In the genomic region with DNA sequence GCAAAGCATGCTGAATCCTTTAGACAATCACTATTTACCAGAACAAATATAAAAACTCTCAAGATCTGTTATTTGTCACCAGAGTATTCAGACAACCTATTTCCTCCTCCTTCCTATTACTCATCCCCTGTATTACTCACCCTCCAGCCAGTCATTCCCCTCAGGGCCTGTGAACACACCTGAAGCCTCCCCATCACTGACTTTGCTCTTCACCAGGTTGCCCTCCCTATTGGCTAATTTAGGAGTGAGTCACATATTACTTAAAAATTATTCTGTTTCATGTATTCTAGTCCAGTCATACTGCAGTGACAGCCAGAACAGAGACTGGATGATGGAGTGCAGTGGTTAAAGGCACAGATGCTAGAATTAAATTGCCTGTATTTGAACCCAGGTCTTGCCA, we compare ENCODE assay signal across 10 cellular contexts. TPM values are rescaled to one million over a fixed set of nuclear protein-coding genes. Genes with fewer than 3 reads are reported as not detected.
DNase-seq lines count a peak whose midpoint lies in the region; ATAC-seq and TF ChIP-seq lines count a peak whose summit lies in the region.
"Had no signal": no experiment of that assay in that cellular context is flagged by ENCODE, and none has a peak within 500 bp of the region (broad histone marks: within the 10 kb centered on the region; RNA-seq: fewer than 3 reads in every experiment).

No MANE protein-coding gene starts in this region.

- intact Hi-C loops in testis (cut with DNase I; ENCODE audit: low total_unique reads) (no loop called here), left ventricle myocardium inferior (cut with micrococcal nuclease) (no loop called here)

- H3K27me3 Mint-ChIP-seq in activated naive CD8-positive, alpha-beta T cell treated with anti-CD3 and anti-CD28 coated beads, Interleukin-2, amount 10 ng/mL, durations not matched to agents 7 days and 5 days, result no peaks in the 10 kb centered on the region
- H3K27me3 Mint-ChIP-seq in GM23338 (ENCODE audit: insufficient read depth, low read depth, poor library complexity), result peaks cover 8% of the 10 kb centered on the region
- H3K27me3 Mint-ChIP-seq: dendritic cell treated with granulocyte-macrophage colony-stimulating factor and Interleukin-4, amounts not matched to agents 40 ng/mL and 50 ng/mL, for 4 days had no signal

- peak; percentile 23 for ATAC-seq in activated naive CD8-positive, alpha-beta T cell treated with anti-CD3 and anti-CD28 coated beads, Interleukin-2, amount 10 ng/mL, durations not matched to agents 7 days and 5 days (ENCODE audit: low read depth)
- ATAC-seq in GM23338, result no peak

- H3K4me2 ChIP-seq in GM23338, result no peak overlapping the region
- H3K4me2 ChIP-seq: KMS-11 had no signal

- H3F3A ChIP-seq in GM23338 (replicated peaks; ENCODE audit: low read depth), result no peaks in the 10 kb centered on the region

- TF ChIP-seq CTCF in testis (IDR thresholded peaks at IDR 0.05) (no peak), GM23338 (conservative IDR thresholded peaks at IDR 0.05; ENCODE audit: low read depth in 2 of 2) (no peak), left ventricle myocardium inferior (IDR thresholded peaks at IDR 0.05; ENCODE audit: borderline replicate concordance) (no peak)

- TF ChIP-seq POLR2A in testis (IDR thresholded peaks at IDR 0.05), result no peak

- H3K4me3 ChIP-seq in skin epidermis, result no peak overlapping the region
- no peak overlapping the region for H3K4me3 ChIP-seq in testis
- no peak overlapping the region for H3K4me3 ChIP-seq in GM23338
- no peak overlapping the region for H3K4me3 ChIP-seq in left ventricle myocardium inferior

- H3K27ac Mint-ChIP-seq in activated naive CD8-positive, alpha-beta T cell treated with anti-CD3 and anti-CD28 coated beads, Interleukin-2, amount 10 ng/mL, durations not matched to agents 7 days and 5 days, result peak overlapping the region; percentile 79
- no peak overlapping the region for H3K27ac Mint-ChIP-seq in GM23338
- H3K27ac Mint-ChIP-seq: dendritic cell treated with granulocyte-macrophage colony-stimulating factor and Interleukin-4, amounts not matched to agents 40 ng/mL and 50 ng/mL, for 4 days had no signal

- no peaks in the 10 kb centered on the region for H3K9me2 ChIP-seq in GM23338 (ENCODE audit: insufficient read depth)

- DNase-seq in Daoy (ENCODE audit: low read depth) (peak; percentile 75), SW480 (ENCODE audit: low spot score) (peak; percentile 98), globus pallidus (ENCODE audit: low spot score) (no peak), testis (no peak), GM23338 (ENCODE audit: low spot score) (no peak), left ventricle myocardium inferior (no peak)
- no peak for DNase-seq in activated naive CD8-positive, alpha-beta T cell treated with anti-CD3 and anti-CD28 coated beads, Interleukin-2, amount 10 ng/mL, durations not matched to agents 7 days and 5 days

- H3K27me3 ChIP-seq in testis (no peaks in the 10 kb centered on the region), GM23338 (ENCODE audit: insufficient read depth) (no peaks in the 10 kb centered on the region), left ventricle myocardium inferior (ENCODE audit: low read depth) (no peaks in the 10 kb centered on the region)

- peaks cover 41% of the 10 kb centered on the region for H3K4me1 Mint-ChIP-seq in activated naive CD8-positive, alpha-beta T cell treated with anti-CD3 and anti-CD28 coated beads, Interleukin-2, amount 10 ng/mL, durations not matched to agents 7 days and 5 days
- peaks cover 1% of the 10 kb centered on the region; the same call in 2 of the 3 replicates for H3K4me1 Mint-ChIP-seq in GM23338

- peak overlapping the region; percentile 9 for H3K4me3 Mint-ChIP-seq in activated naive CD8-positive, alpha-beta T cell treated with anti-CD3 and anti-CD28 coated beads, Interleukin-2, amount 10 ng/mL, durations not matched to agents 7 days and 5 days
- no peak overlapping the region for H3K4me3 Mint-ChIP-seq in GM23338
- H3K4me3 Mint-ChIP-seq: dendritic cell treated with granulocyte-macrophage colony-stimulating factor and Interleukin-4, amounts not matched to agents 40 ng/mL and 50 ng/mL, for 4 days had no signal

- POLR2A ChIA-PET in activated naive CD8-positive, alpha-beta T cell treated with anti-CD3 and anti-CD28 coated beads, Interleukin-2, amount 10 ng/mL, durations not matched to agents 7 days and 5 days (lab: Charles Lee), result no interaction called here

- H3K4me1 ChIP-seq in testis, result peaks cover 8% of the 10 kb centered on the region
- H3K4me1 ChIP-seq in GM23338 (ENCODE audit: insufficient read depth), result 0 out of 2 replicates have a peak, but pooled peaks cover under 1% of the 10 kb centered on the region
- peaks cover 12% of the 10 kb centered on the region for H3K4me1 ChIP-seq in left ventricle myocardium inferior

- no peaks in the 10 kb centered on the region for H3K9me3 Mint-ChIP-seq in activated naive CD8-positive, alpha-beta T cell treated with anti-CD3 and anti-CD28 coated beads, Interleukin-2, amount 10 ng/mL, durations not matched to agents 7 days and 5 days
- peaks cover 19% of the 10 kb centered on the region for H3K9me3 Mint-ChIP-seq in GM23338
- H3K9me3 Mint-ChIP-seq: dendritic cell treated with granulocyte-macrophage colony-stimulating factor and Interleukin-4, amounts not matched to agents 40 ng/mL and 50 ng/mL, for 4 days had no signal

- peaks cover 6% of the 10 kb centered on the region for H3K36me3 Mint-ChIP-seq in activated naive CD8-positive, alpha-beta T cell treated with anti-CD3 and anti-CD28 coated beads, Interleukin-2, amount 10 ng/mL, durations not matched to agents 7 days and 5 days
- peaks cover 18% of the 10 kb centered on the region for H3K36me3 Mint-ChIP-seq in GM23338 (ENCODE audit: low read depth)

- H3K36me3 ChIP-seq in testis (ENCODE audit: low read depth, missing control alignments), result no peaks in the 10 kb centered on the region
- H3K36me3 ChIP-seq in GM23338 (ENCODE audit: insufficient read depth), result no peaks in the 10 kb centered on the region
- H3K36me3 ChIP-seq in left ventricle myocardium inferior, result no peaks in the 10 kb centered on the region

- peaks cover under 1% of the 10 kb centered on the region; the same call in 1 of the 2 replicates for H4K20me1 ChIP-seq in GM23338 (replicated peaks; ENCODE audit: insufficient read depth)

- H3K27ac ChIP-seq in skin epidermis (peak overlapping the region in 11 of 21 experiments; percentile 3 to 76 (median 43)), testis (no peak overlapping the region), GM23338 (ENCODE audit: low read depth) (no peak overlapping the region), left ventricle myocardium inferior (replicated peaks) (no peak overlapping the region)
- H3K27ac ChIP-seq: KMS-11 had no signal

- H3K79me2 ChIP-seq in GM23338 (replicated peaks; ENCODE audit: insufficient read depth), result peaks cover 10% of the 10 kb centered on the region

- no peak overlapping the region for H2AFZ ChIP-seq in GM23338

- H3K9me3 ChIP-seq in testis (no peaks in the 10 kb centered on the region), left ventricle myocardium inferior (replicated peaks) (no peaks in the 10 kb centered on the region)

TF ChIP-seq in GM23338, 12 proteins besides CTCF, POLR2A, EP300 and RAD21 (continues in another document):
- TF ChIP-seq NANOG (IDR thresholded peaks at IDR 0.05; ENCODE audit: borderline replicate concordance) (no peak), EZH2phosphoT487 (IDR thresholded peaks at IDR 0.05; ENCODE audit: unreplicated experiment) (no peak), STAT1 (IDR thresholded peaks at IDR 0.05; ENCODE audit: unreplicated experiment) (no peak), ZNF331 (CRISPR knock-in tag; IDR thresholded peaks at IDR 0.05; ENCODE audit: low read depth) (no peak), EZH2 (IDR thresholded peaks at IDR 0.05; ENCODE audit: low read depth, unreplicated experiment) (no peak), POLR2AphosphoS5 (IDR thresholded peaks at IDR 0.05; ENCODE audit: low read depth) (no peak), ZNF114 (CRISPR knock-in tag; IDR thresholded peaks at IDR 0.05) (no peak)

RNA-seq across cellular contexts. Expression of a gene that starts 3.7 kb away (rescaled TPM):
- 52.2 and 74.7 TPM in 2 replicates for total RNA-seq in Daoy (2014; rRNA removed; shearing (Covaris generic))
- 10 to 100 TPM; 60.8 to 67.6 TPM for total RNA-seq in activated naive CD8-positive, alpha-beta T cell treated with anti-CD3 and anti-CD28 coated beads, Interleukin-2, amount 10 ng/mL, durations not matched to agents 7 days and 5 days
- 10 to 100 TPM; 47.2 to 53.1 TPM for total RNA-seq in testis
- polyA plus RNA-seq in testis (ENCODE audit: insufficient read depth, low read depth, low replicate concordance), result 37.3 TPM
- total RNA-seq in GM23338 (2014; rRNA removed; shearing (Covaris generic)), result 31.8 and 37.9 TPM in 2 replicates
- 12.3 and 15.3 TPM in 2 replicates for polyA plus RNA-seq in GM23338 (2016; fragmentation: Nextera tagmentation; extraction: Ambion mirVana)
- 18.6 TPM for total RNA-seq in left ventricle myocardium inferior

RNA-seq across cellular contexts. Expression of a gene that starts 59.9 kb away (rescaled TPM):
- total RNA-seq in Daoy (2014; rRNA removed; shearing (Covaris generic)), result not detected in 2 replicates
- total RNA-seq in activated naive CD8-positive, alpha-beta T cell treated with anti-CD3 and anti-CD28 coated beads, Interleukin-2, amount 10 ng/mL, durations not matched to agents 7 days and 5 days, result under 1 TPM in 1 of 2 experiments, not detected in 1; 0.45 TPM
- total RNA-seq in testis (10 to 100 TPM in 1 of 2 donors, 1 to 10 TPM in 1; 5.1 to 10.2 TPM), left ventricle myocardium inferior (not detected)
- polyA plus RNA-seq in testis (ENCODE audit: insufficient read depth, low read depth, low replicate concordance) (25.6 TPM), GM23338 (2016; fragmentation: Nextera tagmentation; extraction: Ambion mirVana) (not detected in 2 replicates)
- total RNA-seq in GM23338 (2014; rRNA removed; shearing (Covaris generic)), result not detected in 2 replicates

Comparison
In these comparisons a context has a peak if more than half of its experiments do, and no peak if none do; other contexts are left out.
1. DNase-seq: peak in Daoy (single experiment) and SW480 (single experiment); none in activated naive CD8-positive, alpha-beta T cell treated with anti-CD3 and anti-CD28 coated beads, Interleukin-2, amount 10 ng/mL, durations not matched to agents 7 days and 5 days (single experiment), globus pallidus (single experiment), testis (single experiment), GM23338 (single experiment) and left ventricle myocardium inferior (single experiment).
2. H3K27ac ChIP-seq: peak in skin epidermis (11 of 21); none in testis (0 of 2), GM23338 (single experiment) and left ventricle myocardium inferior (single experiment).